In genomic region chr12:56117778-56118687, GRCh38 we compare ENCODE assay signal across 8 cellular contexts. TPM values are rescaled to one million over a fixed set of nuclear protein-coding genes. Genes with fewer than 3 reads are reported as not detected.
DNase-seq lines count a peak whose midpoint lies in the region; ATAC-seq, FAIRE-seq and TF ChIP-seq lines count a peak whose summit lies in the region.

A gene with protein sequence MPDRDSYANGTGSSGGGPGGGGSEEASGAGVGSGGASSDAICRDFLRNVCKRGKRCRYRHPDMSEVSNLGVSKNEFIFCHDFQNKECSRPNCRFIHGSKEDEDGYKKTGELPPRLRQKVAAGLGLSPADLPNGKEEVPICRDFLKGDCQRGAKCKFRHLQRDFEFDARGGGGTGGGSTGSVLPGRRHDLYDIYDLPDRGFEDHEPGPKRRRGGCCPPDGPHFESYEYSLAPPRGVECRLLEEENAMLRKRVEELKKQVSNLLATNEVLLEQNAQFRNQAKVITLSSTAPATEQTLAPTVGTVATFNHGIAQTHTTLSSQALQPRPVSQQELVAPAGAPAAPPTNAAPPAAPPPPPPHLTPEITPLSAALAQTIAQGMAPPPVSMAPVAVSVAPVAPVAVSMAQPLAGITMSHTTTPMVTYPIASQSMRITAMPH (plus strand): TSS chr12:56118266. CDS start chr12:56120563, 2,297 bp downstream.

- H3K9ac ChIP-seq in H1 (replicated peaks in 1 of 4; ENCODE audit: extremely low read depth in 1 of 4, low read depth in 3 of 4, low read length in 3 of 4) (peak within 1 kb of the TSS; percentile 93 to 100 (median 98)), mesenchymal stem cell (ENCODE audit: low read length) (peak within 1 kb of the TSS; percentile 99)

- peak; percentile 2 to 64; a peak in 2 of 3 replicates for TF ChIP-seq EP300 in H1 (IDR thresholded peaks at IDR 0.05; ENCODE audit: borderline replicate concordance in 1 of 2, low read depth in 2 of 2, low read length in 2 of 2)

- H3K23me2 ChIP-seq in H1 (ENCODE audit: low read depth, low read length) = peaks cover 10% of the 10 kb centered on the region

- H3K4me1 ChIP-seq in H1 (replicated peaks in 1 of 4; ENCODE audit: control insufficient read depth in 3 of 4, insufficient read depth in 4 of 4, low read length in 3 of 4) (peaks cover 0 to 9% (median 5%) of the 10 kb centered on the region in 4 experiments; a peak in 5 of 7 replicates), mesenchymal stem cell (ENCODE audit: control insufficient read depth, insufficient read depth, low read depth, low read length) (peaks cover 12% of the 10 kb centered on the region)

- POLR2A ChIA-PET in H1 (lab: Charles Lee; ENCODE audit: partially characterized antibody) = interaction anchor here (0.6 to 7.1 kb wide), 34 partner anchors 10 to 314 kb away, joined by 3 to 267 read pairs (median 5); partner anchors contain the start of genes ANKRD52, CNPY2, COQ10A and DNAJC14

- ATAC-seq in GM19468 (IDR thresholded peaks at IDR 0.05; ENCODE audit: extremely low read depth, unreplicated experiment) = peak; percentile 87

- FAIRE-seq in H1 (lab: Jason Lieb, UNC) = peak; percentile 82

- H3K9me3 ChIP-seq in H1 (ENCODE audit: insufficient read depth in 2 of 2, low read depth in 1 of 2, low read length in 1 of 2) (no peaks in the 10 kb centered on the region), mesenchymal stem cell (ENCODE audit: control insufficient read depth, low read length) (no peaks in the 10 kb centered on the region)

- H3K14ac ChIP-seq in H1 (ENCODE audit: insufficient read length) = no peak within 1 kb of the TSS
- H3K14ac ChIP-seq in mesenchymal stem cell (ENCODE audit: low read length in 2 of 2) = peak within 1 kb of the TSS in 1 of 2 experiments; percentile 44

- no peak within 1 kb of the TSS for H4K91ac ChIP-seq in H1 (replicated peaks; ENCODE audit: insufficient read length, low read length)
- peak within 1 kb of the TSS; percentile 64 for H4K91ac ChIP-seq in mesenchymal stem cell (ENCODE audit: low read length)

- H2BK20ac ChIP-seq in H1 (ENCODE audit: low read length) = no peak within 1 kb of the TSS

- H2BK120ac ChIP-seq in H1 (replicated peaks; ENCODE audit: low read depth, low read length) (no peak within 1 kb of the TSS), mesenchymal stem cell (ENCODE audit: low read depth, low read length) (peak within 1 kb of the TSS; percentile 75)

- H3K4ac ChIP-seq in H1 (replicated peaks; ENCODE audit: insufficient read length, low read depth, low read length) = no peak within 1 kb of the TSS
- peak within 1 kb of the TSS; percentile 70 to 75 for H3K4ac ChIP-seq in mesenchymal stem cell (ENCODE audit: low read depth in 1 of 2, low read length in 2 of 2)

- H4K5ac ChIP-seq in H1 (ENCODE audit: insufficient read length, low read depth, low read length) = peak within 1 kb of the TSS; percentile 93

- H4K8ac ChIP-seq in H1 (ENCODE audit: extremely low read depth, insufficient read depth, low read length) (no peak within 1 kb of the TSS), mesenchymal stem cell (ENCODE audit: low read length) (peak within 1 kb of the TSS; percentile 50)

- H2BK15ac ChIP-seq in H1 (ENCODE audit: low read length) = peak within 1 kb of the TSS; percentile 83; the same call in 1 of the 2 replicates
- peak within 1 kb of the TSS; percentile 94 for H2BK15ac ChIP-seq in mesenchymal stem cell (ENCODE audit: low read depth, poor library complexity, severe bottlenecking)

- H3K4me2 ChIP-seq in H1 (ENCODE audit: insufficient read depth in 1 of 2, low read depth in 2 of 2, low read length in 2 of 2) (peak within 1 kb of the TSS; percentile 96 to 99), mesenchymal stem cell (ENCODE audit: low read length, poor library complexity, severe bottlenecking) (peak within 1 kb of the TSS; percentile 74)

- H3K27ac ChIP-seq in H1 (ENCODE audit: low read depth, low read length) (peak within 1 kb of the TSS; percentile 97), mesenchymal stem cell (ENCODE audit: low read length, poor library complexity, severe bottlenecking) (peak within 1 kb of the TSS; percentile 97)

- H3K4me3 ChIP-seq in H1 (ENCODE audit: extremely low read depth in 1 of 4, insufficient read depth in 2 of 4, low read depth in 3 of 4, low read length in 4 of 4) (peak within 1 kb of the TSS; percentile 85 to 99 (median 96)), mesenchymal stem cell (ENCODE audit: insufficient read depth in 1 of 2, low read depth in 1 of 2, low read length in 2 of 2) (peak within 1 kb of the TSS; percentile 77 to 86)

- 2% methylated on average over 61 of the region's 61 CpGs; no CpG with 5 or more reads in 1 of the 2 experiments for WGBS in H1 (ENCODE audit: extremely low coverage in 1 of 2, insufficient coverage in 1 of 2, insufficient read length in 1 of 2, insufficient replicate concordance in 2 of 2, low coverage in 1 of 2, low lambda C conversion rate in 2 of 2, missing lambda C conversion rate in 1 of 2), 2 experiments
- under 1% methylated on average over 56 of the region's 61 CpGs for WGBS in mesenchymal stem cell

- H3K79me1 ChIP-seq in H1 (ENCODE audit: low read depth, low read length) (no peaks in the 10 kb centered on the region; the same call in 1 of the 2 replicates), mesenchymal stem cell (replicated peaks; ENCODE audit: low read length, poor library complexity, severe bottlenecking) (peaks cover 32% of the 10 kb centered on the region)

- peak; percentile 98 to 100 for TF ChIP-seq POLR2A in H1 (IDR thresholded peaks at IDR 0.05; ENCODE audit: control extremely low read depth in 1 of 2, low read depth in 2 of 2, low read length in 2 of 2)

- H3K18ac ChIP-seq in H1 (ENCODE audit: extremely low read depth, low read length) (peak within 1 kb of the TSS; percentile 100; the same call in 1 of the 2 replicates), mesenchymal stem cell (ENCODE audit: low read depth in 1 of 2, low read length in 2 of 2) (peak within 1 kb of the TSS; percentile 79 to 92)

- H2AK5ac ChIP-seq in H1 (ENCODE audit: low read depth, low read length) (no peak within 1 kb of the TSS), mesenchymal stem cell (ENCODE audit: low read length, severe bottlenecking) (peak within 1 kb of the TSS; percentile 57)

- peak within 1 kb of the TSS; percentile 78 for H3K56ac ChIP-seq in H1 (replicated peaks; ENCODE audit: insufficient read length, low read depth, low read length)

- H2BK5ac ChIP-seq in H1 (ENCODE audit: low read depth, low read length) = peak within 1 kb of the TSS; percentile 98
- H2BK5ac ChIP-seq in mesenchymal stem cell (ENCODE audit: low read depth, low read length, poor library complexity, severe bottlenecking) = peak within 1 kb of the TSS; percentile 24

- no peak within 1 kb of the TSS; the same call in 1 of the 2 replicates for H2BK12ac ChIP-seq in H1 (ENCODE audit: low read depth, low read length)
- peak within 1 kb of the TSS; percentile 75 to 84 for H2BK12ac ChIP-seq in mesenchymal stem cell (ENCODE audit: low read length in 2 of 2)

- TF ChIP-seq RAD21 in H1 (IDR thresholded peaks at IDR 0.05 in 1 of 2, conservative IDR thresholded peaks at IDR 0.05 in 1 of 2; ENCODE audit: low read depth in 2 of 2, low read length in 2 of 2) = peak in 1 of 2 experiments; percentile 10; a peak in 1 of 4 replicates

- peak; percentile 28 to 53 (median 41) for TF ChIP-seq CTCF in H1 (IDR thresholded peaks at IDR 0.05; ENCODE audit: control extremely low read depth in 1 of 3, insufficient read depth in 1 of 3, low read depth in 1 of 3, low read length in 3 of 3)

- H4K20me1 ChIP-seq in H1 (replicated peaks in 1 of 2; ENCODE audit: control insufficient read depth in 1 of 2, insufficient read depth in 2 of 2, low read length in 2 of 2) = peaks cover 0 to 3% of the 10 kb centered on the region in 2 experiments

- CTCF ChIA-PET in H1 (lab: Charles Lee; ENCODE audit: partially characterized antibody) = interaction anchor here (0.5 to 5.3 kb wide), 24 partner anchors 12 to 138 kb away, joined by 3 to 47 read pairs (median 6); partner anchors contain the start of genes ESYT1, MYL6B, PA2G4 and RNF41

- DNase-seq in COLO829 (ENCODE audit: low spot score) = peak; percentile 98
- DNase-seq in HS-5 (ENCODE audit: low read depth) = peak; percentile 100
- DNase-seq in NK-92 (lab: John Stamatoyannopoulos, UW; ENCODE audit: unreplicated experiment) = peak; percentile 73
- DNase-seq in activated CD8-positive, alpha-beta memory T cell treated with anti-CD3 and anti-CD28 coated beads for 4 hours (ENCODE audit: low read depth in 2 of 2) = peak; percentile 94 to 98
- DNase-seq in H1 (ENCODE audit: low read depth in 1 of 2, low spot score in 2 of 2) = peak; percentile 96 to 100
- peak; percentile 99 for DNase-seq in mesenchymal stem cell
- peak; percentile 93 for DNase-seq in stimulated activated CD8-positive, alpha-beta memory T cell treated with anti-CD3 and anti-CD28 coated beads, Interleukin-12 subunit alpha, Interleukin-12 subunit beta, amount 100 ng/mL, for 4 hours (ENCODE audit: low read depth)

- peaks cover 5 to 23% (median 13%) of the 10 kb centered on the region in 4 experiments; a peak in 7 of 8 replicates for H3K36me3 ChIP-seq in H1 (ENCODE audit: control insufficient read depth in 2 of 4, insufficient read depth in 4 of 4, low read length in 3 of 4)
- H3K36me3 ChIP-seq in mesenchymal stem cell (ENCODE audit: control insufficient read depth in 1 of 2, insufficient read depth in 2 of 2, low read depth in 1 of 2, low read length in 2 of 2) = peaks cover 26 to 50% of the 10 kb centered on the region in 2 experiments

- peaks cover 3 to 13% of the 10 kb centered on the region in 2 experiments; a peak in 3 of 4 replicates for H3K79me2 ChIP-seq in H1 (ENCODE audit: control insufficient read depth in 1 of 2, insufficient read depth in 2 of 2, low read length in 2 of 2)

- H3K27me3 ChIP-seq in H1 (replicated peaks in 1 of 4; ENCODE audit: control insufficient read depth in 3 of 4, extremely low read depth in 1 of 4, insufficient read depth in 3 of 4, low read length in 3 of 4) = no peaks in the 10 kb centered on the region
- H3K27me3 ChIP-seq in mesenchymal stem cell (ENCODE audit: control insufficient read depth in 1 of 2, insufficient read depth in 1 of 2, low read length in 2 of 2) = no peaks in the 10 kb centered on the region

- H3K23ac ChIP-seq in H1 (ENCODE audit: insufficient read length) (no peak within 1 kb of the TSS), mesenchymal stem cell (ENCODE audit: low read length in 2 of 2) (peak within 1 kb of the TSS in 1 of 2 experiments; percentile 10)

- H2AFZ ChIP-seq in H1 (ENCODE audit: low read length) (no peak within 1 kb of the TSS; the same call in 1 of the 2 replicates), mesenchymal stem cell (ENCODE audit: low read depth, low read length) (peak within 1 kb of the TSS; percentile 76)

RNA-seq across cellular contexts. Expression of the gene that starts here (rescaled TPM):
- 11.2 and 12.5 TPM in 2 replicates for total RNA-seq in H1 (2021; fragmentation: NEBNext Ultra II Directional; extraction: Animal tissue kit (Norgen Biotek cat#: 25700))
- 4.0 and 5.1 TPM in 2 replicates for polyA plus RNA-seq in H1 (2011; rRNA removed)
- 4.3 TPM for polyA plus RNA-seq in H1 (2011; cell fraction: cytosol; rRNA removed)
- 7.6 TPM for polyA plus RNA-seq in H1 (2011; cell fraction: nucleus; rRNA removed)
- 4.6 to 7.7 TPM (median 5.1 TPM) in 4 replicates for polyA plus RNA-seq in H1 (2012, experiment 1 of 2)
- 3.7 TPM for polyA plus RNA-seq in H1 (2012, experiment 2 of 2)
- 4.2 TPM for polyA plus RNA-seq in H1 (2013, experiment 1 of 2)
- 3.9 TPM for polyA plus RNA-seq in H1 (2013, experiment 2 of 2)
- 10.7 and 15.3 TPM in 2 replicates for polyA minus RNA-seq in H1 (2011; rRNA and poly(A)+ RNA removed)
- 7.1 TPM for polyA minus RNA-seq in H1 (2011; cell fraction: cytosol; rRNA and poly(A)+ RNA removed)
- 34.0 TPM for polyA minus RNA-seq in H1 (2011; cell fraction: nucleus; rRNA and poly(A)+ RNA removed)
- polyA plus RNA-seq in mesenchymal stem cell (2013, experiment 1 of 2) = 2.5 TPM
- polyA plus RNA-seq in mesenchymal stem cell (2013, experiment 2 of 2) = 2.4 TPM

Comparison
In these comparisons a context has a peak if more than half of its experiments do, and no peak if none do; other contexts are left out.
1. Peak in every context shown above with its lines: DNase-seq, ATAC-seq, H3K4me3 ChIP-seq and H3K27ac ChIP-seq.